In genomic region chr5:109409061-109409843, GRCh38 we compare ENCODE assay signal across 8 cellular contexts. TPM values are rescaled to one million over a fixed set of nuclear protein-coding genes. Genes with fewer than 3 reads are reported as not detected.
A peak's percentile ranks its signal among the peaks of the same experiment; 100 is the strongest.
DNase-seq lines count a peak whose midpoint lies in the region; ATAC-seq and TF ChIP-seq lines count a peak whose summit lies in the region.

No MANE protein-coding gene starts in this region.

- H3K27me3 ChIP-seq in SJSA1 (replicated peaks) (no peaks in the 10 kb centered on the region), thymus (ENCODE audit: control insufficient read depth, insufficient read depth) (no peaks in the 10 kb centered on the region)

- CTCF ChIA-PET in activated naive CD4-positive, alpha-beta T cell treated with anti-CD3 and anti-CD28 coated beads for 36 hours (lab: Charles Lee), result no interaction called here

- H3K4me3 Mint-ChIP-seq in activated naive CD4-positive, alpha-beta T cell treated with anti-CD3 and anti-CD28 coated beads for 36 hours, result peak overlapping the region; percentile 97
- peak overlapping the region; percentile 94 for H3K4me3 Mint-ChIP-seq in osteocyte (ENCODE audit: unreplicated experiment)

- under 1% methylated on average over 50 of the region's 50 CpGs for WGBS in thymus

- H3K4me1 ChIP-seq in SJSA1 (replicated peaks), result peaks cover 35% of the 10 kb centered on the region
- no peaks in the 10 kb centered on the region for H3K4me1 ChIP-seq in thymus (ENCODE audit: control insufficient read depth, insufficient read depth, low read length)

- H3K4me3 ChIP-seq in Jurkat, Clone E6-1 (ENCODE audit: low read length), result peak overlapping the region; percentile 72
- H3K4me3 ChIP-seq in SJSA1, result peak overlapping the region; percentile 72
- peak overlapping the region; percentile 76 for H3K4me3 ChIP-seq in thymus (ENCODE audit: low read length)

- peaks cover 46% of the 10 kb centered on the region for H3K4me1 Mint-ChIP-seq in activated naive CD4-positive, alpha-beta T cell treated with anti-CD3 and anti-CD28 coated beads for 36 hours (ENCODE audit: low read depth)
- peaks cover 56% of the 10 kb centered on the region for H3K4me1 Mint-ChIP-seq in osteocyte (ENCODE audit: unreplicated experiment)

- DNase-seq in Daoy (ENCODE audit: low read depth), result peak; percentile 69
- peak; percentile 84 for DNase-seq in Jurkat, Clone E6-1 (ENCODE audit: low read depth, low spot score)
- peak in 1 of 2 experiments; percentile 86 for DNase-seq in SJSA1 (ENCODE audit: low read depth in 1 of 2, low spot score in 2 of 2)
- peak; percentile 84 for DNase-seq in activated naive CD4-positive, alpha-beta T cell treated with anti-CD3 and anti-CD28 coated beads for 36 hours
- DNase-seq in globus pallidus (ENCODE audit: low spot score), result peak; percentile 72
- no peak for DNase-seq in osteocyte (ENCODE audit: extremely low spot score, unreplicated experiment)

- no peak for TF ChIP-seq CTCF in osteocyte (IDR thresholded peaks at IDR 0.05)

- no peaks in the 10 kb centered on the region for H3K27me3 Mint-ChIP-seq in activated naive CD4-positive, alpha-beta T cell treated with anti-CD3 and anti-CD28 coated beads for 36 hours (ENCODE audit: low read depth)
- H3K27me3 Mint-ChIP-seq in osteocyte (ENCODE audit: unreplicated experiment), result no peaks in the 10 kb centered on the region

- intact Hi-C loops in activated naive CD4-positive, alpha-beta T cell treated with anti-CD3 and anti-CD28 coated beads for 36 hours (cut with micrococcal nuclease), result loop anchor here (1.0 kb wide), 1 partner anchor 167 kb away; no protein-coding TSS in a partner anchor

- H3K36me3 ChIP-seq in SJSA1 (peaks cover 19% of the 10 kb centered on the region), thymus (ENCODE audit: control insufficient read depth, insufficient read depth) (no peaks in the 10 kb centered on the region)

- H3K27ac Mint-ChIP-seq in activated naive CD4-positive, alpha-beta T cell treated with anti-CD3 and anti-CD28 coated beads for 36 hours, result peak overlapping the region; percentile 100
- peak overlapping the region; percentile 98 for H3K27ac Mint-ChIP-seq in osteocyte (ENCODE audit: unreplicated experiment)

- peaks cover 9% of the 10 kb centered on the region for H3K36me3 Mint-ChIP-seq in activated naive CD4-positive, alpha-beta T cell treated with anti-CD3 and anti-CD28 coated beads for 36 hours (ENCODE audit: low read depth)
- H3K36me3 Mint-ChIP-seq in osteocyte (ENCODE audit: unreplicated experiment), result peaks cover 5% of the 10 kb centered on the region

- ATAC-seq in GM21723 (IDR thresholded peaks at IDR 0.05; ENCODE audit: unreplicated experiment), result peak; percentile 38

- peak overlapping the region; percentile 81 for H3K27ac ChIP-seq in SJSA1
- H3K27ac ChIP-seq in thymus (ENCODE audit: low read depth), result peak overlapping the region; percentile 97

- no peaks in the 10 kb centered on the region for H3K9me3 ChIP-seq in SJSA1 (replicated peaks)
- H3K9me3 ChIP-seq in thymus (ENCODE audit: control insufficient read depth), result no peaks in the 10 kb centered on the region

- peaks cover 3% of the 10 kb centered on the region for H3K9me3 Mint-ChIP-seq in activated naive CD4-positive, alpha-beta T cell treated with anti-CD3 and anti-CD28 coated beads for 36 hours
- no peaks in the 10 kb centered on the region for H3K9me3 Mint-ChIP-seq in osteocyte (ENCODE audit: unreplicated experiment)

RNA-seq across cellular contexts. Expression of gene PJA2, which starts 0.5 kb away (rescaled TPM):
- 51.0 and 59.2 TPM in 2 replicates for total RNA-seq in Daoy (2014; rRNA removed; shearing (Covaris generic))
- polyA plus RNA-seq in Jurkat, Clone E6-1 (2012; ENCODE audit: insufficient read depth, insufficient read length), result 38.4 TPM
- 138 and 160 TPM in 2 replicates for total RNA-seq in SJSA1 (2014; rRNA removed; shearing (Covaris generic))
- total RNA-seq in activated naive CD4-positive, alpha-beta T cell treated with anti-CD3 and anti-CD28 coated beads for 36 hours, result 10 to 100 TPM; 53.1 to 56.9 TPM
- 102 and 104 TPM in 2 replicates for total RNA-seq in osteocyte
- 47.3 TPM for polyA plus RNA-seq in thymus
